In the genomic region with DNA sequence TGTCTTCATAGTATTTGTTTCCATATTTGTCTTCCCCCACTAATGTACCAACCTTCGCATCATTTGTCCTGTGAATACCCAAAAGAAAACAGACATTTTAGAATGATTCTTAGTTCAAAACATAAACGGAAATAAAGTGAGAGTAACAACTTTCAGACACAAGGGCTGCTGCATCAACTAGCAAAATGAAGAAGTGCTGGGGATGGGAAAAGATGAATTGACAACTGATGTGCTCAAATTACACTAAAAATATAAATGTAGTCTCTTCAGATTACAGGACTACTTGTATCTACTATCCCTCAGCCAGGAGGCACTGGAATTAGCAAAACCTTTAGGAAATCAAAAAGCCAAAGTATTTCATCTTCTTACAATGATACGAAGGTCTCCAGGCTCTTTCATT, we compare ENCODE assay signal across 8 cellular contexts. TPM values are rescaled to one million over a fixed set of nuclear protein-coding genes. Genes with fewer than 3 reads are reported as not detected.
DNase-seq lines count a peak whose midpoint lies in the region; ATAC-seq and TF ChIP-seq lines count a peak whose summit lies in the region.

No MANE protein-coding gene starts in this region.

- H4K20me1 ChIP-seq in hepatocyte (ENCODE audit: insufficient read depth, poor library complexity, severe bottlenecking): no peaks in the 10 kb centered on the region

- H3K4me1 ChIP-seq in HEK293 (ENCODE audit: control insufficient read depth, insufficient read depth, low read length) (no peaks in the 10 kb centered on the region; the same call in 1 of the 2 replicates), hepatocyte (ENCODE audit: insufficient read depth) (no peaks in the 10 kb centered on the region), spleen (peaks cover 28 to 72% (median 59%) of the 10 kb centered on the region in 6 donors)

- TF ChIP-seq POLR2A in spleen (IDR thresholded peaks at IDR 0.05): no peak

- peak overlapping the region; percentile 83 for H3K4me2 ChIP-seq in hepatocyte

- no peaks in the 10 kb centered on the region for H3K9me2 ChIP-seq in hepatocyte (replicated peaks; ENCODE audit: insufficient read depth)

- intact Hi-C loops in spleen (cut with DNase I; ENCODE audit: low total_unique reads): no loop called here

- WGBS in hepatocyte (ENCODE audit: low lambda C conversion rate, missing lambda C conversion rate): 38% methylated on average over 3 of the region's 3 CpGs
- 16 to 26% (median 19%) methylated on average over 3 of the region's 3 CpGs for WGBS in spleen, 5 donors

- peak overlapping the region; percentile 55 for H2AFZ ChIP-seq in hepatocyte

- DNase-seq in hepatocyte (ENCODE audit: low spot score) (no peak), spleen (no peak), NCI-H748 (lab: John Stamatoyannopoulos, UW; ENCODE audit: unreplicated experiment) (no peak), cerebellum (ENCODE audit: low spot score) (no peak)

- H3K27me3 ChIP-seq in hepatocyte (no peaks in the 10 kb centered on the region), spleen (replicated peaks in 1 of 7) (no peaks in the 10 kb centered on the region)

- H3K27ac ChIP-seq in HEK293 (ENCODE audit: extremely low read depth, low read depth, low read length) (0 out of 2 replicates have a peak overlapping the region, but pooled peaks have one; percentile 69), VCaP (peak overlapping the region; percentile 86), hepatocyte (peak overlapping the region; percentile 79), spleen (peak overlapping the region in 7 of 8 donors; percentile 76 to 93 (median 90))

- CTCF ChIA-PET in HEK293 (lab: Yijun Ruan, JAX): interaction anchor here (1.4 kb wide), 1 partner anchor 9 kb away, joined by 5 read pairs; no protein-coding TSS in a partner anchor

- H3K36me3 ChIP-seq in HEK293 (ENCODE audit: control insufficient read depth in 2 of 2, insufficient read depth in 1 of 2, low read length in 2 of 2): peaks cover 13 to 27% of the 10 kb centered on the region in 2 experiments; a peak in 2 of 3 replicates
- no peaks in the 10 kb centered on the region for H3K36me3 ChIP-seq in hepatocyte (replicated peaks; ENCODE audit: insufficient read depth, low read depth)
- peaks cover 0 to 26% (median 13%) of the 10 kb centered on the region in 6 donors for H3K36me3 ChIP-seq in spleen

- H3K4me3 ChIP-seq in HEK293 (ENCODE audit: low read depth, low read length) (peak overlapping the region; percentile 98), hepatocyte (peak overlapping the region; percentile 51), spleen (peak overlapping the region; percentile 60 to 94 (median 80))

- TF ChIP-seq CTCF in HEK293 (tag by site-specific recombination; IDR thresholded peaks at IDR 0.05) (no peak), VCaP (conservative IDR thresholded peaks at IDR 0.05) (no peak), hepatocyte (IDR thresholded peaks at IDR 0.05; ENCODE audit: poor library complexity) (no peak), spleen (IDR thresholded peaks at IDR 0.05 in 8 of 11, conservative IDR thresholded peaks at IDR 0.05 in 3 of 11) (no peak)

- peaks cover 52% of the 10 kb centered on the region for H3K79me2 ChIP-seq in hepatocyte

- ATAC-seq in HG02623 (IDR thresholded peaks at IDR 0.05; ENCODE audit: unreplicated experiment) (no peak), HG02840 (IDR thresholded peaks at IDR 0.05; ENCODE audit: low FRiP score, unreplicated experiment) (no peak)

- H3K9me3 ChIP-seq in HEK293 (ENCODE audit: control insufficient read depth, insufficient read depth, low read depth, low read length): no peaks in the 10 kb centered on the region
- no peaks in the 10 kb centered on the region for H3K9me3 ChIP-seq in hepatocyte (ENCODE audit: low read depth)
- H3K9me3 ChIP-seq in spleen: peaks cover 2 to 17% (median 12%) of the 10 kb centered on the region in 8 donors

- POLR2A ChIA-PET in HEK293 (lab: Yijun Ruan, JAX): interaction anchor here (1.2 to 1.4 kb wide), 6 partner anchors 9 to 471 kb away, joined by 3 to 10 read pairs (median 8); partner anchors contain the start of genes METAP2 and NR2C1

TF ChIP-seq in HEK293, 187 proteins besides CTCF, POLR2A, EP300 and RAD21:
- TF ChIP-seq ZNF366 (tag by site-specific recombination; conservative IDR thresholded peaks at IDR 0.05): 0 out of 2 replicates have a peak, but pooled peaks have one; percentile 4
- no peak for TF ChIP-seq ZNF704 (tag by site-specific recombination; IDR thresholded peaks at IDR 0.05)

RNA-seq across cellular contexts. Expression of gene NDUFA12, which starts 0.7 kb away (rescaled TPM):
- total RNA-seq in hepatocyte: 102 and 132 TPM in 2 replicates
- 149 and 152 TPM in 2 replicates for polyA plus RNA-seq in hepatocyte
- total RNA-seq in spleen: 100 to 1,000 TPM in 2 of 7 donors, 10 to 100 TPM in 5; 65.1 to 118 (median 91.2) TPM
- polyA plus RNA-seq in spleen: 100 to 1,000 TPM in 2 of 3 donors, 10 to 100 TPM in 1; 92.0 to 150 (median 145) TPM
- total RNA-seq in cerebellum: 65.3 TPM
